ENCODE assay signal across 8 cellular contexts in the genomic region with DNA sequence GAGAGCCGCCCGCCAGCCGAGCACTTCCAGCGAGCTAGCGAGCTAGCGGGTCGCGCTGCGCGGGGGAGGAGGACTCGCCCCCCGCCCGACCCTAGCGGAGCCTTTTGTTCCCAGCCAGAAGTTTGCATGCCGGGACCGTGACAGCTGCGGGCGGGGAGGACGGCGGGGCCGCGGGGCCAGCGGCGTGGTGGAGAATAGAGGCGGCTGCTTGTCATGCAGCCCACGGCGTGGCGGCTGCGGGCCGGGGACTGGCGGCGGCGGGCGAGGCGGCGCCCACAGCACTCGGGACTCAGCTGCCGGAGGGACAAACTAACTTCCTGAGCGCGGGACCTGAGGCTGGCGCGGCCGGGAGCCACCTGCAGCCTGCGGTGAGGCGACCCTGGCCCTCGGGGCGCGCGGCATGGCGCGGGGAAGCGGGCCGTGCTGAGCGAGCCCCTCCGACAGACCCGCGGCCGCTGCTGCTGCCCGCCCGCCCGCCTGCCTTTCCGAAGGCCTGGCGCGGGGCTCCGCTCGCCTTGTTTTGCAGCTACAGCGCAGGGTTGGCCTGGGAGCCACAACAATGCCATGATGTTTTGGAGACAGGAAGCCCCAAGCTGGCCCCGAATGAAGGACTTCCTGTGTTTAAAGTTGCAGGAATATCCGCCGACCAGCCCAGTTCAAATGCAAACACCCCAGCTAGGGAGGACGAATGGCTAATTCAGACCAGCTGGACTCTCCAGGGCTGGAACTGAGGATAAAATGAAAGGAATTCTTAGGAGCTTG.
DNase-seq lines count a peak whose midpoint lies in the region; ATAC-seq, FAIRE-seq and TF ChIP-seq lines count a peak whose summit lies in the region.

No MANE protein-coding gene starts in this region.

- TF ChIP-seq POLR2A in stomach (IDR thresholded peaks at IDR 0.05): no peak

- no peak for FAIRE-seq in RCC 7860 (lab: Jason Lieb, UNC)

- H3K9me3 ChIP-seq in stomach: no peaks in the 10 kb centered on the region

- TF ChIP-seq EP300 in stomach (IDR thresholded peaks at IDR 0.05): no peak

- peaks cover 18% of the 10 kb centered on the region for H3K36me3 Mint-ChIP-seq in activated CD4-positive, alpha-beta T cell treated with anti-CD3 and anti-CD28 coated beads, Interleukin-2, amount 10 ng/mL, durations not matched to agents 24 days and 14 days (ENCODE audit: low read depth)
- peaks cover 43% of the 10 kb centered on the region for H3K36me3 Mint-ChIP-seq in dendritic cell treated with granulocyte-macrophage colony-stimulating factor and Interleukin-4, amounts not matched to agents 40 ng/mL and 50 ng/mL, for 4 days (ENCODE audit: low read depth)

- intact Hi-C loops in activated CD4-positive, alpha-beta T cell treated with anti-CD3 and anti-CD28 coated beads, Interleukin-2, amount 10 ng/mL, durations not matched to agents 24 days and 14 days (cut with micrococcal nuclease): loop anchor here (1.0 to 10.0 kb wide), 3 partner anchors 11 to 304 kb away; no protein-coding TSS in a partner anchor
- intact Hi-C loops in dendritic cell treated with granulocyte-macrophage colony-stimulating factor and Interleukin-4, amounts not matched to agents 40 ng/mL and 50 ng/mL, for 4 days (cut with micrococcal nuclease): no loop called here
- intact Hi-C loops in stomach (cut with DNase I; ENCODE audit: low total_unique reads): no loop called here

- TF ChIP-seq CTCF in stomach (IDR thresholded peaks at IDR 0.05): no peak

- peak overlapping the region; percentile 90 to 96 (median 94) for H3K27ac ChIP-seq in stomach

- H3K4me3 ChIP-seq in stomach: peak overlapping the region; percentile 63 to 87 (median 74)

- peak; percentile 69 for DNase-seq in activated CD4-positive, alpha-beta T cell treated with anti-CD3 and anti-CD28 coated beads, Interleukin-2, amount 10 ng/mL, durations not matched to agents 24 days and 14 days
- DNase-seq in activated CD4-positive, alpha-beta T cell treated with anti-CD3 and anti-CD28 coated beads for 4 hours: no peak
- DNase-seq in RCC 7860 (ENCODE audit: low spot score): peak; percentile 33
- peak; percentile 65 for DNase-seq in left lobe of liver (ENCODE audit: low spot score)
- peak; percentile 43 for DNase-seq in stomach

- peak; percentile 29 for ATAC-seq in HG03039 (IDR thresholded peaks at IDR 0.05; ENCODE audit: unreplicated experiment)
- peak; percentile 28 for ATAC-seq in left lobe of liver
- ATAC-seq in GM21825 (IDR thresholded peaks at IDR 0.05; ENCODE audit: unreplicated experiment): no peak

- peaks cover 52% of the 10 kb centered on the region for H3K4me1 Mint-ChIP-seq in activated CD4-positive, alpha-beta T cell treated with anti-CD3 and anti-CD28 coated beads, Interleukin-2, amount 10 ng/mL, durations not matched to agents 24 days and 14 days
- peaks cover 65% of the 10 kb centered on the region for H3K4me1 Mint-ChIP-seq in dendritic cell treated with granulocyte-macrophage colony-stimulating factor and Interleukin-4, amounts not matched to agents 40 ng/mL and 50 ng/mL, for 4 days (ENCODE audit: low read depth)

- H3K9me3 Mint-ChIP-seq in activated CD4-positive, alpha-beta T cell treated with anti-CD3 and anti-CD28 coated beads, Interleukin-2, amount 10 ng/mL, durations not matched to agents 24 days and 14 days: no peaks in the 10 kb centered on the region
- H3K9me3 Mint-ChIP-seq in dendritic cell treated with granulocyte-macrophage colony-stimulating factor and Interleukin-4, amounts not matched to agents 40 ng/mL and 50 ng/mL, for 4 days: no peaks in the 10 kb centered on the region

- peak overlapping the region; percentile 90 for H3K4me3 Mint-ChIP-seq in activated CD4-positive, alpha-beta T cell treated with anti-CD3 and anti-CD28 coated beads, Interleukin-2, amount 10 ng/mL, durations not matched to agents 24 days and 14 days
- H3K4me3 Mint-ChIP-seq in dendritic cell treated with granulocyte-macrophage colony-stimulating factor and Interleukin-4, amounts not matched to agents 40 ng/mL and 50 ng/mL, for 4 days: peak overlapping the region; percentile 84

- WGBS in stomach, 5 donors: 0 to 4% (median 1%) methylated on average over 52 to 71 of the region's 71 CpGs

- H3K27ac Mint-ChIP-seq in activated CD4-positive, alpha-beta T cell treated with anti-CD3 and anti-CD28 coated beads, Interleukin-2, amount 10 ng/mL, durations not matched to agents 24 days and 14 days: no peak overlapping the region
- H3K27ac Mint-ChIP-seq in dendritic cell treated with granulocyte-macrophage colony-stimulating factor and Interleukin-4, amounts not matched to agents 40 ng/mL and 50 ng/mL, for 4 days: peak overlapping the region; percentile 78

- peaks cover 3 to 20% (median 12%) of the 10 kb centered on the region in 4 donors for H3K36me3 ChIP-seq in stomach

- no peaks in the 10 kb centered on the region for H3K27me3 Mint-ChIP-seq in activated CD4-positive, alpha-beta T cell treated with anti-CD3 and anti-CD28 coated beads, Interleukin-2, amount 10 ng/mL, durations not matched to agents 24 days and 14 days
- H3K27me3 Mint-ChIP-seq in dendritic cell treated with granulocyte-macrophage colony-stimulating factor and Interleukin-4, amounts not matched to agents 40 ng/mL and 50 ng/mL, for 4 days: no peaks in the 10 kb centered on the region

- H3K27me3 ChIP-seq in stomach: no peaks in the 10 kb centered on the region

- peaks cover 58 to 91% (median 76%) of the 10 kb centered on the region in 4 donors for H3K4me1 ChIP-seq in stomach

Comparison
In these comparisons a context has a peak if more than half of its experiments do, and no peak if none do; other contexts are left out.
1. DNase-seq: peak in activated CD4-positive, alpha-beta T cell treated with anti-CD3 and anti-CD28 coated beads, Interleukin-2, amount 10 ng/mL, durations not matched to agents 24 days and 14 days (single experiment), RCC 7860 (single experiment), left lobe of liver (single experiment) and stomach (single experiment); none in activated CD4-positive, alpha-beta T cell treated with anti-CD3 and anti-CD28 coated beads for 4 hours (0 of 2).